8 cellular contexts compared by ENCODE assay signal in genomic region chr2:85541262-85541661, GRCh38. TPM values are rescaled to one million over a fixed set of nuclear protein-coding genes. Genes with fewer than 3 reads are reported as not detected.
DNase-seq lines count a peak whose midpoint lies in the region; ATAC-seq and TF ChIP-seq lines count a peak whose summit lies in the region.

No MANE protein-coding gene starts in this region.

- H3K4me1 ChIP-seq in HAP-1 (peaks cover 31% of the 10 kb centered on the region), smooth muscle cell (ENCODE audit: low read depth) (peaks cover 38% of the 10 kb centered on the region)

- peak overlapping the region; percentile 96 for H3K4me3 Mint-ChIP-seq in activated B cell treated with CpG ODN at 0.5 μM for 24 hours
- peak overlapping the region; percentile 100 for H3K4me3 Mint-ChIP-seq in glutamatergic neuron (ENCODE audit: unreplicated experiment)

- peaks cover 53% of the 10 kb centered on the region for H3K79me2 ChIP-seq in smooth muscle cell (ENCODE audit: low read depth)

- H3K9me3 ChIP-seq in HAP-1 (no peaks in the 10 kb centered on the region), smooth muscle cell (replicated peaks; ENCODE audit: low read depth) (no peaks in the 10 kb centered on the region)

- CTCF ChIA-PET in activated B cell treated with CpG ODN at 0.5 μM for 24 hours (lab: Charles Lee), result interaction anchor here (1.0 to 6.0 kb wide), 5 partner anchors 10 to 152 kb away, joined by 4 to 52 read pairs (median 6); partner anchors contain the start of gene SH2D6

- H3K27ac Mint-ChIP-seq in activated B cell treated with CpG ODN at 0.5 μM for 24 hours (no peak overlapping the region), glutamatergic neuron (ENCODE audit: unreplicated experiment) (peak overlapping the region; percentile 12)

- H3K4me1 Mint-ChIP-seq in activated B cell treated with CpG ODN at 0.5 μM for 24 hours (peaks cover 42% of the 10 kb centered on the region), glutamatergic neuron (ENCODE audit: low read depth, unreplicated experiment) (peaks cover 40% of the 10 kb centered on the region)

- H3K36me3 Mint-ChIP-seq in activated B cell treated with CpG ODN at 0.5 μM for 24 hours (ENCODE audit: low read depth), result peaks cover 75% of the 10 kb centered on the region
- peaks cover 5% of the 10 kb centered on the region for H3K36me3 Mint-ChIP-seq in glutamatergic neuron (ENCODE audit: unreplicated experiment)

- intact Hi-C loops in activated B cell treated with CpG ODN at 0.5 μM for 24 hours (cut with micrococcal nuclease), result no loop called here

- H3K27me3 ChIP-seq in HAP-1 (ENCODE audit: low read depth) (no peaks in the 10 kb centered on the region), smooth muscle cell (ENCODE audit: low read depth) (no peaks in the 10 kb centered on the region)

- H3K27me3 Mint-ChIP-seq in activated B cell treated with CpG ODN at 0.5 μM for 24 hours, result no peaks in the 10 kb centered on the region
- H3K27me3 Mint-ChIP-seq in glutamatergic neuron (ENCODE audit: unreplicated experiment), result peaks cover 12% of the 10 kb centered on the region

- H3K4me2 ChIP-seq in smooth muscle cell, result peak overlapping the region; percentile 99

- H3K9me3 Mint-ChIP-seq in activated B cell treated with CpG ODN at 0.5 μM for 24 hours (no peaks in the 10 kb centered on the region), glutamatergic neuron (ENCODE audit: unreplicated experiment) (peaks cover 16% of the 10 kb centered on the region)

- peak overlapping the region; percentile 98 for H3K27ac ChIP-seq in smooth muscle cell (ENCODE audit: low read depth)

- POLR2A ChIA-PET in activated B cell treated with CpG ODN at 0.5 μM for 24 hours (lab: Charles Lee), result interaction anchor here (0.9 to 8.1 kb wide), 9 partner anchors 12 to 214 kb away, joined by 7 to 137 read pairs (median 43); partner anchors contain the start of genes CAPG, ELMOD3, GGCX and RETSAT

- ATAC-seq in activated B cell treated with CpG ODN at 0.5 μM for 24 hours (ENCODE audit: low read depth) (no peak), GM21423 (IDR thresholded peaks at IDR 0.05; ENCODE audit: unreplicated experiment) (no peak), GM18907 (IDR thresholded peaks at IDR 0.05; ENCODE audit: unreplicated experiment) (no peak), GM18520 (IDR thresholded peaks at IDR 0.05; ENCODE audit: unreplicated experiment) (no peak)

- peaks cover 72% of the 10 kb centered on the region for H3K36me3 ChIP-seq in HAP-1 (replicated peaks)
- peaks cover 19% of the 10 kb centered on the region for H3K36me3 ChIP-seq in smooth muscle cell (ENCODE audit: low read depth)

- peaks cover 71% of the 10 kb centered on the region for H4K20me1 ChIP-seq in smooth muscle cell (ENCODE audit: low read depth)

- WGBS in smooth muscle cell (ENCODE audit: low lambda C conversion rate), result 81% methylated on average over 4 of the region's 4 CpGs

- DNase-seq in HAP-1 (ENCODE audit: low spot score in 2 of 2) (no peak), activated B cell treated with CpG ODN at 0.5 μM for 24 hours (no peak), glutamatergic neuron (no peak), smooth muscle cell (lab: John Stamatoyannopoulos, UW; ENCODE audit: unreplicated experiment) (no peak), COLO668 (lab: John Stamatoyannopoulos, UW; ENCODE audit: unreplicated experiment) (no peak)

- no peak for TF ChIP-seq CTCF in activated B cell treated with CpG ODN at 0.5 μM for 24 hours (IDR thresholded peaks at IDR 0.05)
- TF ChIP-seq CTCF in glutamatergic neuron (IDR thresholded peaks at IDR 0.05; ENCODE audit: partially characterized antibody, unreplicated experiment), result no peak
- no peak for TF ChIP-seq CTCF in smooth muscle cell (IDR thresholded peaks at IDR 0.05; ENCODE audit: borderline replicate concordance, insufficient read depth, poor library complexity, severe bottlenecking)

- H2AFZ ChIP-seq in smooth muscle cell (ENCODE audit: low read depth), result no peak overlapping the region

- peaks cover 64% of the 10 kb centered on the region for H3F3A ChIP-seq in smooth muscle cell (ENCODE audit: low read depth)

- H3K9ac ChIP-seq in smooth muscle cell (ENCODE audit: low read depth), result peak overlapping the region; percentile 96

- in situ Hi-C loops in HAP-1 (cut with MboI; ENCODE audit: low sequenced_read_pairs), result no loop called here

- H3K4me3 ChIP-seq in HAP-1 (peak overlapping the region; percentile 97), smooth muscle cell (peak overlapping the region; percentile 92)

RNA-seq across cellular contexts. Expression of gene MAT2A, which starts 2.3 kb away (rescaled TPM):
- total RNA-seq in activated B cell treated with CpG ODN at 0.5 μM for 24 hours, result 228 and 265 TPM in 2 replicates
- 302 TPM for total RNA-seq in glutamatergic neuron (ENCODE audit: unreplicated experiment)
- total RNA-seq in smooth muscle cell, result 93.8 and 108 TPM in 2 replicates
- 108 and 126 TPM in 2 replicates for polyA plus RNA-seq in smooth muscle cell

RNA-seq across cellular contexts. Expression of gene GGCX, which starts 20.0 kb away (rescaled TPM):
- total RNA-seq in activated B cell treated with CpG ODN at 0.5 μM for 24 hours (30.0 and 30.7 TPM in 2 replicates), glutamatergic neuron (ENCODE audit: unreplicated experiment) (49.6 TPM), smooth muscle cell (44.0 and 83.2 TPM in 2 replicates)
- 33.2 and 44.5 TPM in 2 replicates for polyA plus RNA-seq in smooth muscle cell

RNA-seq across cellular contexts. Expression of gene VAMP8, which starts 36.1 kb away (rescaled TPM):
- total RNA-seq in activated B cell treated with CpG ODN at 0.5 μM for 24 hours (128 and 145 TPM in 2 replicates), glutamatergic neuron (ENCODE audit: unreplicated experiment) (0.78 TPM), smooth muscle cell (9.4 and 15.1 TPM in 2 replicates)
- polyA plus RNA-seq in smooth muscle cell, result 17.5 and 72.9 TPM in 2 replicates

RNA-seq across cellular contexts. Expression of gene VAMP5, which starts 43.0 kb away (rescaled TPM):
- total RNA-seq in activated B cell treated with CpG ODN at 0.5 μM for 24 hours, result 8.8 and 11.4 TPM in 2 replicates
- 1.4 TPM for total RNA-seq in glutamatergic neuron (ENCODE audit: unreplicated experiment)
- 5.0 and 6.6 TPM in 2 replicates for total RNA-seq in smooth muscle cell
- polyA plus RNA-seq in smooth muscle cell, result 35.0 and 35.9 TPM in 2 replicates

RNA-seq across cellular contexts. Expression of gene RNF181, which starts 54.3 kb away (rescaled TPM):
- total RNA-seq in activated B cell treated with CpG ODN at 0.5 μM for 24 hours (104 and 108 TPM in 2 replicates), glutamatergic neuron (ENCODE audit: unreplicated experiment) (75.1 TPM), smooth muscle cell (167 and 195 TPM in 2 replicates)
- polyA plus RNA-seq in smooth muscle cell, result 316 and 328 TPM in 2 replicates
